Comparison of ENCODE assay signal across 1 cellular context in genomic region chr22:50530280-50530856, GRCh38.
A peak's percentile ranks its signal among the peaks of the same experiment; 100 is the strongest.
TF ChIP-seq lines count a peak whose summit lies in the region.

No MANE protein-coding gene starts in this region.

TF ChIP-seq in HepG2, 621 proteins besides CTCF, POLR2A, EP300 and RAD21 (continued from another document and continues in another):
- TF ChIP-seq DPF2 (CRISPR knock-in tag; IDR thresholded peaks at IDR 0.05; ENCODE audit: borderline replicate concordance, low read depth) (no peak), TP53 (CRISPR knock-in tag; conservative IDR thresholded peaks at IDR 0.05) (peak; percentile 74; the same call in 1 of the 2 replicates), PTBP1 (IDR thresholded peaks at IDR 0.05; ENCODE audit: low read depth, low read length, poor library complexity, severe bottlenecking) (no peak), ZNF720 (CRISPR knock-in tag; IDR thresholded peaks at IDR 0.05) (no peak), PCBP1 (IDR thresholded peaks at IDR 0.05; ENCODE audit: borderline replicate concordance, low read depth, low read length) (0 out of 2 replicates have a peak, but pooled peaks have one; percentile 1), HOXA5 (CRISPR knock-in tag; IDR thresholded peaks at IDR 0.05) (0 out of 2 replicates have a peak, but pooled peaks have one; percentile 20), SMAD1 (CRISPR knock-in tag; IDR thresholded peaks at IDR 0.05; ENCODE audit: borderline replicate concordance, low read depth) (no peak), ZNF776 (CRISPR knock-in tag; IDR thresholded peaks at IDR 0.05) (no peak; the same call in 1 of the 2 replicates), ZNF501 (CRISPR knock-in tag; IDR thresholded peaks at IDR 0.05) (no peak), SSRP1 (CRISPR knock-in tag; IDR thresholded peaks at IDR 0.05) (no peak), MEF2D (CRISPR knock-in tag; IDR thresholded peaks at IDR 0.05) (peak; percentile 42; the same call in 1 of the 2 replicates), RORA (CRISPR knock-in tag; IDR thresholded peaks at IDR 0.05) (no peak), ATF2 (CRISPR knock-in tag; IDR thresholded peaks at IDR 0.05) (no peak), CBX2 (IDR thresholded peaks at IDR 0.05; ENCODE audit: low read depth, low read length) (no peak), CBX2 (CRISPR knock-in tag; IDR thresholded peaks at IDR 0.05; ENCODE audit: low read depth) (no peak), KDM6A (CRISPR knock-in tag; IDR thresholded peaks at IDR 0.05; ENCODE audit: low read depth) (no peak), GATAD2A (CRISPR knock-in tag; IDR thresholded peaks at IDR 0.05) (0 out of 2 replicates have a peak, but pooled peaks have one; percentile 46), TERF1 (CRISPR knock-in tag; IDR thresholded peaks at IDR 0.05) (no peak), MLLT10 (CRISPR knock-in tag; IDR thresholded peaks at IDR 0.05) (no peak), ZNF607 (CRISPR knock-in tag; IDR thresholded peaks at IDR 0.05; ENCODE audit: borderline replicate concordance) (no peak; the same call in 1 of the 2 replicates), PCBP2 (optimal IDR thresholded peaks at IDR 0.05; ENCODE audit: low read depth, low read length, poor library complexity, severe bottlenecking) (no peak), ZNF704 (CRISPR knock-in tag; IDR thresholded peaks at IDR 0.05; ENCODE audit: borderline replicate concordance) (peak; percentile 21; the same call in 1 of the 2 replicates), THAP11 (CRISPR knock-in tag; IDR thresholded peaks at IDR 0.05) (peak; percentile 60; the same call in 1 of the 2 replicates), ZIK1 (CRISPR knock-in tag; IDR thresholded peaks at IDR 0.05; ENCODE audit: borderline replicate concordance, low read depth) (no peak), CHD4 (IDR thresholded peaks at IDR 0.05; ENCODE audit: borderline replicate concordance, low read length) (no peak), YY1 (IDR thresholded peaks at IDR 0.05; ENCODE audit: insufficient read depth, insufficient replicate concordance, low read depth, low read length) (no peak), FOXO4 (CRISPR knock-in tag; conservative IDR thresholded peaks at IDR 0.05) (no peak), BORCS8-MEF2B (CRISPR knock-in tag; IDR thresholded peaks at IDR 0.05) (peak; percentile 6; the same call in 1 of the 2 replicates), ZNF83 (CRISPR knock-in tag; IDR thresholded peaks at IDR 0.05; ENCODE audit: borderline replicate concordance) (no peak), ZBTB2 (CRISPR knock-in tag; IDR thresholded peaks at IDR 0.05; ENCODE audit: low read depth) (0 out of 2 replicates have a peak, but pooled peaks have one; percentile 63), ZNF672 (CRISPR knock-in tag; IDR thresholded peaks at IDR 0.05) (peak; percentile 77; the same call in 1 of the 2 replicates), ZNF264 (CRISPR knock-in tag; IDR thresholded peaks at IDR 0.05) (peak; percentile 72), KLF12 (CRISPR knock-in tag; IDR thresholded peaks at IDR 0.05; ENCODE audit: borderline replicate concordance) (peak; percentile 78), SKI (IDR thresholded peaks at IDR 0.05; ENCODE audit: partially characterized antibody) (peak; percentile 78), ZNF331 (CRISPR knock-in tag; IDR thresholded peaks at IDR 0.05) (0 out of 2 replicates have a peak, but pooled peaks have one; percentile 45), ZGPAT (CRISPR knock-in tag; IDR thresholded peaks at IDR 0.05) (peak; percentile 37; the same call in 1 of the 2 replicates), ZBTB49 (CRISPR knock-in tag; IDR thresholded peaks at IDR 0.05; ENCODE audit: borderline replicate concordance) (no peak), ZNF891 (CRISPR knock-in tag; IDR thresholded peaks at IDR 0.05) (no peak), ZNF724P (CRISPR knock-in tag; IDR thresholded peaks at IDR 0.05; ENCODE audit: borderline replicate concordance) (no peak; the same call in 1 of the 2 replicates), ZNF205 (CRISPR knock-in tag; IDR thresholded peaks at IDR 0.05) (0 out of 2 replicates have a peak, but pooled peaks have one; percentile 44), ZNF382 (CRISPR knock-in tag; IDR thresholded peaks at IDR 0.05; ENCODE audit: borderline replicate concordance) (no peak), SIN3B (IDR thresholded peaks at IDR 0.05; ENCODE audit: low read length) (no peak), KLF9 (CRISPR knock-in tag; IDR thresholded peaks at IDR 0.05; ENCODE audit: low read depth) (no peak), ZNF747 (CRISPR knock-in tag; IDR thresholded peaks at IDR 0.05; ENCODE audit: borderline replicate concordance) (no peak), ZMYM2 (CRISPR knock-in tag; IDR thresholded peaks at IDR 0.05) (peak; percentile 53; the same call in 1 of the 2 replicates), TAF15 (IDR thresholded peaks at IDR 0.05; ENCODE audit: low read depth, low read length, poor library complexity, severe bottlenecking) (no peak), ZSCAN9 (CRISPR knock-in tag; IDR thresholded peaks at IDR 0.05; ENCODE audit: borderline replicate concordance) (peak; percentile 81), NAIF1 (CRISPR knock-in tag; IDR thresholded peaks at IDR 0.05; ENCODE audit: borderline replicate concordance) (peak; percentile 56; the same call in 1 of the 2 replicates), DMAP1 (CRISPR knock-in tag; IDR thresholded peaks at IDR 0.05) (peak; percentile 86), IKZF4 (CRISPR knock-in tag; IDR thresholded peaks at IDR 0.05; ENCODE audit: borderline replicate concordance, low read depth, not compliant biosample characterization) (no peak), PHF20 (CRISPR knock-in tag; IDR thresholded peaks at IDR 0.05) (peak; percentile 65; the same call in 1 of the 2 replicates), ZFP91 (CRISPR knock-in tag; IDR thresholded peaks at IDR 0.05; ENCODE audit: borderline replicate concordance) (no peak; the same call in none of the 2 replicates), EHMT2 (IDR thresholded peaks at IDR 0.05; ENCODE audit: borderline replicate concordance, low read depth, low read length) (no peak), GPN1 (CRISPR knock-in tag; IDR thresholded peaks at IDR 0.05; ENCODE audit: borderline replicate concordance) (no peak), SCMH1 (CRISPR knock-in tag; IDR thresholded peaks at IDR 0.05; ENCODE audit: borderline replicate concordance) (no peak), SP1 (IDR thresholded peaks at IDR 0.05) (no peak), SP1 (CRISPR knock-in tag; IDR thresholded peaks at IDR 0.05) (peak; percentile 55; the same call in 1 of the 2 replicates), RNF219 (CRISPR knock-in tag; IDR thresholded peaks at IDR 0.05) (no peak), ZNF296 (CRISPR knock-in tag; conservative IDR thresholded peaks at IDR 0.05) (peak; percentile 47; the same call in 1 of the 2 replicates)
